In genomic region chr2:696463-696862, GRCh38 we compare ENCODE assay signal across 10 cellular contexts.
DNase-seq lines count a peak whose midpoint lies in the region; ATAC-seq lines count a peak whose summit lies in the region.
"Had no signal": no experiment of that assay in that cellular context is flagged by ENCODE, and none has a peak within 500 bp of the region (broad histone marks: within the 10 kb centered on the region; RNA-seq: fewer than 3 reads in every experiment).

No MANE protein-coding gene starts in this region.

- peaks cover 27 to 39% of the 10 kb centered on the region in 2 donors for H3K4me1 Mint-ChIP-seq in stimulated activated naive B cell treated with anti-CD40 and anti-IgM and Interleukin-4, amounts not matched to agents 10 μg/mL and 1 μg/mL and 100 μg/mL, for 72 hours

- DNase-seq in stimulated activated naive B cell treated with anti-CD40 and anti-IgM and Interleukin-4, amounts not matched to agents 10 μg/mL and 1 μg/mL and 100 μg/mL, for 72 hours: peak; percentile 74
- DNase-seq in NCI-H1436 (lab: John Stamatoyannopoulos, UW) (no peak), NOMO-1 treated with dmso at 0.1 percent for 144 hours (lab: John Stamatoyannopoulos, UW; ENCODE audit: unreplicated experiment) (no peak), NCI-H2107 (lab: John Stamatoyannopoulos, UW) (no peak)
- DNase-seq: activated T-cell treated with anti-CD3 and anti-CD28 coated beads for 4 hours, colonic mucosa, GDM1 had no signal

- no peaks in the 10 kb centered on the region for H3K27me3 Mint-ChIP-seq in stimulated activated naive B cell treated with anti-CD40 and anti-IgM and Interleukin-4, amounts not matched to agents 10 μg/mL and 1 μg/mL and 100 μg/mL, for 72 hours

- H3K27ac Mint-ChIP-seq in stimulated activated naive B cell treated with anti-CD40 and anti-IgM and Interleukin-4, amounts not matched to agents 10 μg/mL and 1 μg/mL and 100 μg/mL, for 72 hours: peak overlapping the region; percentile 85

- peaks cover 3 to 4% of the 10 kb centered on the region in 2 donors for H3K36me3 Mint-ChIP-seq in stimulated activated naive B cell treated with anti-CD40 and anti-IgM and Interleukin-4, amounts not matched to agents 10 μg/mL and 1 μg/mL and 100 μg/mL, for 72 hours

- H3K4me3 Mint-ChIP-seq in stimulated activated naive B cell treated with anti-CD40 and anti-IgM and Interleukin-4, amounts not matched to agents 10 μg/mL and 1 μg/mL and 100 μg/mL, for 72 hours: peak overlapping the region; percentile 63 to 72

- peak; percentile 99 for ATAC-seq in GM19351 (IDR thresholded peaks at IDR 0.05; ENCODE audit: unreplicated experiment)
- ATAC-seq in HG02840 (IDR thresholded peaks at IDR 0.05; ENCODE audit: low FRiP score, unreplicated experiment): peak; percentile 84
- peak; percentile 95 for ATAC-seq in HG03575 (IDR thresholded peaks at IDR 0.05; ENCODE audit: extremely low read depth, insufficient number of reproducible peaks, low FRiP score, unreplicated experiment)
- ATAC-seq in stimulated activated naive B cell treated with anti-CD40 and anti-IgM and Interleukin-4, amounts not matched to agents 10 μg/mL and 1 μg/mL and 100 μg/mL, for 72 hours (replicated peaks): peak; percentile 100

- peaks cover 0 to 4% of the 10 kb centered on the region in 2 donors for H3K9me3 Mint-ChIP-seq in stimulated activated naive B cell treated with anti-CD40 and anti-IgM and Interleukin-4, amounts not matched to agents 10 μg/mL and 1 μg/mL and 100 μg/mL, for 72 hours
